ENCODE assay signal across 13 cellular contexts in genomic region chr18:78980777-78981651, GRCh38. TPM values are rescaled to one million over a fixed set of nuclear protein-coding genes. Genes with fewer than 3 reads are reported as not detected.
DNase-seq lines count a peak whose midpoint lies in the region; ATAC-seq, FAIRE-seq and TF ChIP-seq lines count a peak whose summit lies in the region.
"Had no signal": no experiment of that assay in that cellular context is flagged by ENCODE, and none has a peak within 500 bp of the region (broad histone marks: within the 10 kb centered on the region; RNA-seq: fewer than 3 reads in every experiment).

No MANE protein-coding gene starts in this region.

- H3K9ac ChIP-seq in astrocyte (ENCODE audit: low read length), result peak overlapping the region; percentile 72

- TF ChIP-seq CTCF in cardiac muscle cell (IDR thresholded peaks at IDR 0.05; ENCODE audit: low read depth, low read length) (no peak), astrocyte (IDR thresholded peaks at IDR 0.05; ENCODE audit: insufficient read depth, low read depth, low read length) (no peak)

- H3K4me3 ChIP-seq in cardiac muscle cell (peak overlapping the region; percentile 51), astrocyte (ENCODE audit: insufficient read depth, low read depth, low read length) (peak overlapping the region; percentile 55), urinary bladder (ENCODE audit: low read depth, low read length) (peak overlapping the region; percentile 52)

- peak overlapping the region; percentile 77 for H3K27ac Mint-ChIP-seq in astrocyte (ENCODE audit: unreplicated experiment)

- peak overlapping the region; percentile 83 for H3K4me2 ChIP-seq in astrocyte (ENCODE audit: low read length)

- WGBS in urinary bladder, result 3% methylated on average over 78 of the region's 78 CpGs

- intact Hi-C loops in cardiac septum (cut with DNase I), result no loop called here

- H3K27me3 Mint-ChIP-seq in astrocyte (ENCODE audit: low read depth, unreplicated experiment), result peaks cover 24% of the 10 kb centered on the region

- H3K36me3 Mint-ChIP-seq in astrocyte (ENCODE audit: low read depth, unreplicated experiment), result no peaks in the 10 kb centered on the region

- no peak for FAIRE-seq in astrocyte (lab: Jason Lieb, UNC)
- FAIRE-seq: GM18507 had no signal

- DNase-seq in cardiac muscle cell (ENCODE audit: low read depth in 1 of 2, low spot score in 1 of 2) (peak; percentile 17 to 53), cardiac septum (ENCODE audit: low spot score) (no peak), astrocyte (ENCODE audit: low read depth) (no peak), medulla oblongata (ENCODE audit: extremely low spot score) (peak; percentile 4), occipital lobe (lab: John Stamatoyannopoulos, UW) (no peak)
- DNase-seq in activated CD4-positive, CD25-positive, alpha-beta regulatory T cell (lab: John Stamatoyannopoulos, UW), result no peak
- DNase-seq: Caco-2, NCI-H2171 had no signal

- peaks cover 1% of the 10 kb centered on the region for H3K4me1 Mint-ChIP-seq in astrocyte (ENCODE audit: low read depth, unreplicated experiment)

- H3K36me3 ChIP-seq in cardiac muscle cell, result no peaks in the 10 kb centered on the region
- H3K36me3 ChIP-seq in astrocyte (ENCODE audit: insufficient read depth, low read length), result no peaks in the 10 kb centered on the region
- H3K36me3 ChIP-seq in urinary bladder (ENCODE audit: insufficient read depth), result no peaks in the 10 kb centered on the region

- H3K27ac ChIP-seq in cardiac muscle cell (no peak overlapping the region), astrocyte (ENCODE audit: low read depth, low read length) (peak overlapping the region; percentile 25), urinary bladder (ENCODE audit: low read depth) (no peak overlapping the region)
- H3K27ac ChIP-seq: HL-60 had no signal

- H3K9me3 ChIP-seq in cardiac muscle cell (ENCODE audit: low read depth) (no peaks in the 10 kb centered on the region), astrocyte (ENCODE audit: insufficient read depth, low read depth, low read length) (no peaks in the 10 kb centered on the region)
- H3K9me3 ChIP-seq: Caco-2 had no signal

- no peak for ATAC-seq in GM21515 (IDR thresholded peaks at IDR 0.05; ENCODE audit: unreplicated experiment)
- ATAC-seq: HCT116 had no signal

- H3K79me2 ChIP-seq in astrocyte (ENCODE audit: insufficient read depth, low read length), result peaks cover 39% of the 10 kb centered on the region

- no peaks in the 10 kb centered on the region for H3K4me1 ChIP-seq in cardiac muscle cell (ENCODE audit: low read depth)
- H3K4me1 ChIP-seq in astrocyte (ENCODE audit: insufficient read depth, low read length), result peaks cover 6% of the 10 kb centered on the region
- peaks cover 2% of the 10 kb centered on the region for H3K4me1 ChIP-seq in urinary bladder (ENCODE audit: insufficient read depth)
- H3K4me1 ChIP-seq: Caco-2 had no signal

- peaks cover 10% of the 10 kb centered on the region for H3K9me3 Mint-ChIP-seq in astrocyte (ENCODE audit: unreplicated experiment)

- H3K27me3 ChIP-seq in cardiac muscle cell (peaks cover 94% of the 10 kb centered on the region), astrocyte (ENCODE audit: insufficient read depth, low read length) (peaks cover 53% of the 10 kb centered on the region)

- H2AFZ ChIP-seq in astrocyte (ENCODE audit: low read depth, low read length), result peak overlapping the region; percentile 47

- H3K4me3 Mint-ChIP-seq in astrocyte (ENCODE audit: unreplicated experiment), result peak overlapping the region; percentile 82

- H4K20me1 ChIP-seq in astrocyte (ENCODE audit: insufficient read depth, low read length), result peaks cover 5% of the 10 kb centered on the region

RNA-seq across cellular contexts. Expression of gene SALL3, which starts 1.4 kb away (rescaled TPM):
- total RNA-seq in cardiac muscle cell, result 1.6 and 3.0 TPM in 2 replicates
- polyA plus RNA-seq in cardiac muscle cell, result 0.09 and 1.8 TPM in 2 replicates
- total RNA-seq in cardiac septum, result 0.30 TPM
- 6.8 and 7.7 TPM in 2 replicates for total RNA-seq in astrocyte
- 2.2 TPM for total RNA-seq in urinary bladder
- 0.60 TPM for polyA plus RNA-seq in urinary bladder
- total RNA-seq in occipital lobe, result 7.6 TPM
- total RNA-seq: Caco-2 had no signal

Comparison
In these comparisons a context has a peak if more than half of its experiments do, and no peak if none do; other contexts are left out.
1. DNase-seq: peak in cardiac muscle cell (2 of 2) and medulla oblongata (single experiment); none in cardiac septum (single experiment), astrocyte (single experiment), occipital lobe (single experiment) and activated CD4-positive, CD25-positive, alpha-beta regulatory T cell (0 of 4).
2. Peak in every context shown above with its lines, with median percentiles within 50 percentile points of each other: H3K4me3 ChIP-seq.